11 cellular contexts compared by ENCODE assay signal in genomic region chr20:18679020-18679419, GRCh38.
DNase-seq lines count a peak whose midpoint lies in the region; ATAC-seq, FAIRE-seq and TF ChIP-seq lines count a peak whose summit lies in the region.
"Had no signal": no experiment of that assay in that cellular context is flagged by ENCODE, and none has a peak within 500 bp of the region (broad histone marks: within the 10 kb centered on the region; RNA-seq: fewer than 3 reads in every experiment).

No MANE protein-coding gene starts in this region.

- H3K27me3 Mint-ChIP-seq in GM23338 (ENCODE audit: insufficient read depth, low read depth, poor library complexity) = peaks cover 8% of the 10 kb centered on the region
- H3K27me3 Mint-ChIP-seq in WTC11 (ENCODE audit: low read depth) = no peaks in the 10 kb centered on the region

- no peak overlapping the region for H2AFZ ChIP-seq in GM23338
- H2AFZ ChIP-seq in GM12878 (ENCODE audit: control insufficient read depth, low read depth, low read length) = no peak overlapping the region

- peak; percentile 71 for DNase-seq in GM23338 (ENCODE audit: low spot score)
- peak; percentile 80 for DNase-seq in NCI-H1436 (lab: John Stamatoyannopoulos, UW)
- DNase-seq in GM12878 (ENCODE audit: low read depth, low spot score) = no peak
- no peak for DNase-seq in WTC11 (ENCODE audit: low spot score)
- no peak for DNase-seq in activated CD4-positive, CD25-positive, alpha-beta regulatory T cell treated with anti-CD3 and anti-CD28 coated beads, Interleukin-2, amount 50 U/mL, for 72 hours
- DNase-seq in occipital lobe (lab: John Stamatoyannopoulos, UW) = no peak
- DNase-seq: activated gamma-delta T cell had no signal

- no peak for TF ChIP-seq POLR2A in GM12878 (IDR thresholded peaks at IDR 0.05; ENCODE audit: low read depth, low read length)

- TF ChIP-seq EP300 in GM12878 (IDR thresholded peaks at IDR 0.05; ENCODE audit: borderline replicate concordance in 1 of 2, control insufficient read depth in 1 of 2, low read depth in 2 of 2, low read length in 2 of 2) = no peak

- H4K20me1 ChIP-seq in GM23338 (replicated peaks; ENCODE audit: insufficient read depth) (0 out of 2 replicates have a peak, but pooled peaks cover 3% of the 10 kb centered on the region), GM12878 (ENCODE audit: control insufficient read depth, insufficient read depth) (no peaks in the 10 kb centered on the region; the same call in 1 of the 2 replicates)

- POLR2A ChIA-PET in GM12878 (lab: Charles Lee) = no interaction called here
- POLR2A ChIA-PET in WTC11 (lab: Charles Lee) = no interaction called here

- ATAC-seq in GM23338 (no peak; the same call in 1 of the 3 replicates), GM12878 (peak; percentile 51), WTC11 (no peak), GM18517 (IDR thresholded peaks at IDR 0.05; ENCODE audit: unreplicated experiment) (no peak)

- H3K9me2 ChIP-seq in GM23338 (ENCODE audit: insufficient read depth) = 0 out of 2 replicates have a peak, but pooled peaks cover 5% of the 10 kb centered on the region

- no peaks in the 10 kb centered on the region for H3F3A ChIP-seq in GM23338 (replicated peaks; ENCODE audit: low read depth)

- H3K9ac ChIP-seq in GM12878 (ENCODE audit: control insufficient read depth, insufficient read depth, low read length) = no peak overlapping the region
- H3K9ac ChIP-seq: KMS-11 had no signal

- RAD21 ChIA-PET in GM12878 (lab: Charles Lee; ENCODE audit: unreplicated experiment) = interaction anchor here (1.2 kb wide), 1 partner anchor 115 kb away, joined by 3 read pairs; no protein-coding TSS in a partner anchor

- H3K36me3 Mint-ChIP-seq in GM23338 (ENCODE audit: low read depth) = no peaks in the 10 kb centered on the region
- no peaks in the 10 kb centered on the region for H3K36me3 Mint-ChIP-seq in WTC11

- WGBS in GM12878 (ENCODE audit: insufficient coverage, insufficient replicate concordance, low lambda C conversion rate, missing lambda C conversion rate) = 46% methylated on average over 5 of the region's 5 CpGs

- H3K4me3 Mint-ChIP-seq in GM23338 = no peak overlapping the region
- no peak overlapping the region for H3K4me3 Mint-ChIP-seq in WTC11
- H3K4me3 Mint-ChIP-seq: nephron had no signal

- H3K79me2 ChIP-seq in GM23338 (replicated peaks; ENCODE audit: insufficient read depth) = peaks cover 6% of the 10 kb centered on the region; the same call in 1 of the 2 replicates
- H3K79me2 ChIP-seq in GM12878 (ENCODE audit: control insufficient read depth, insufficient read depth, low read length) = no peaks in the 10 kb centered on the region

- H3K9me3 Mint-ChIP-seq in GM23338 = no peaks in the 10 kb centered on the region
- H3K9me3 Mint-ChIP-seq in WTC11 = no peaks in the 10 kb centered on the region
- H3K9me3 Mint-ChIP-seq: nephron had no signal

- CTCF ChIA-PET in GM12878 (lab: Yijun Ruan, JAX) = no interaction called here
- CTCF ChIA-PET in WTC11 (lab: Charles Lee) = no interaction called here

- TF ChIP-seq RAD21 in GM12878 (IDR thresholded peaks at IDR 0.05; ENCODE audit: insufficient read depth, low read depth, low read length) = no peak

- H3K4me1 Mint-ChIP-seq in GM23338 = peaks cover 27% of the 10 kb centered on the region
- peaks cover 46% of the 10 kb centered on the region for H3K4me1 Mint-ChIP-seq in WTC11

- H3K36me3 ChIP-seq in GM23338 (ENCODE audit: insufficient read depth) = no peaks in the 10 kb centered on the region
- H3K36me3 ChIP-seq in GM12878 (ENCODE audit: control insufficient read depth in 2 of 2, insufficient read depth in 2 of 2, low read length in 1 of 2) = no peaks in the 10 kb centered on the region
- H3K36me3 ChIP-seq in neutrophil = no peaks in the 10 kb centered on the region

- no peak overlapping the region for H3K27ac ChIP-seq in GM23338 (ENCODE audit: low read depth)
- H3K27ac ChIP-seq in GM12878 (ENCODE audit: control insufficient read depth, insufficient read depth) = no peak overlapping the region
- H3K27ac ChIP-seq in neutrophil = peak overlapping the region; percentile 83
- H3K27ac ChIP-seq: KMS-11 had no signal

- H3K27me3 ChIP-seq in GM23338 (ENCODE audit: insufficient read depth) (no peaks in the 10 kb centered on the region), GM12878 (replicated peaks in 1 of 2; ENCODE audit: control insufficient read depth in 2 of 2, insufficient read depth in 2 of 2, low read length in 1 of 2) (no peaks in the 10 kb centered on the region), neutrophil (no peaks in the 10 kb centered on the region)

- intact Hi-C loops in GM12878 (cut with micrococcal nuclease; ENCODE audit: unreplicated experiment) = no loop called here

- H3K4me2 ChIP-seq in GM23338 = peak overlapping the region; percentile 53; the same call in 1 of the 2 replicates
- no peak overlapping the region for H3K4me2 ChIP-seq in GM12878 (ENCODE audit: control insufficient read depth, insufficient read depth)
- H3K4me2 ChIP-seq: KMS-11 had no signal

- in situ Hi-C loops in GM12878 (cut with MboI) = no loop called here

- FAIRE-seq in GM12878 (lab: Jason Lieb, UNC) = no peak

- TF ChIP-seq CTCF in GM23338 (conservative IDR thresholded peaks at IDR 0.05; ENCODE audit: low read depth in 2 of 2) = no peak
- no peak for TF ChIP-seq CTCF in GM12878 (IDR thresholded peaks at IDR 0.05 in 2 of 3, conservative IDR thresholded peaks at IDR 0.05 in 1 of 3; ENCODE audit: control insufficient read depth in 2 of 3, extremely low read depth in 1 of 3, insufficient read depth in 1 of 3, low read depth in 3 of 3, low read length in 3 of 3)
- no peak for TF ChIP-seq CTCF in neutrophil (IDR thresholded peaks at IDR 0.05)
- TF ChIP-seq CTCF in WTC11 (IDR thresholded peaks at IDR 0.05) = no peak

- no TSS peak for BruUV-seq in GM12878 (replicated peaks; lab: Mats Ljungman, UMichigan)

- SMC1A ChIA-PET in GM12878 (lab: Charles Lee; ENCODE audit: uncharacterized antibody, unreplicated experiment) = interaction anchor here (1.2 kb wide), 1 partner anchor 19 kb away, joined by 3 read pairs; no protein-coding TSS in a partner anchor

- H3K4me3 ChIP-seq in GM23338 (no peak overlapping the region), GM12878 (no peak overlapping the region), neutrophil (ENCODE audit: low read depth in 1 of 2, low read length in 1 of 2) (peak overlapping the region in 1 of 2 experiments; percentile 23)

- H3K27ac Mint-ChIP-seq in GM23338 (peak overlapping the region; percentile 71; the same call in 1 of the 2 replicates), WTC11 (no peak overlapping the region)
- H3K27ac Mint-ChIP-seq: nephron had no signal

- H3K9me3 ChIP-seq in GM12878 (replicated peaks; ENCODE audit: control insufficient read depth, insufficient read depth, low read length) (no peaks in the 10 kb centered on the region), neutrophil (no peaks in the 10 kb centered on the region)

- H3K4me1 ChIP-seq in GM23338 (ENCODE audit: insufficient read depth) = peaks cover 28% of the 10 kb centered on the region
- H3K4me1 ChIP-seq in GM12878 (ENCODE audit: control insufficient read depth, insufficient read depth, low read length) = peaks cover 5% of the 10 kb centered on the region
- H3K4me1 ChIP-seq in neutrophil (ENCODE audit: control insufficient read depth in 1 of 2, insufficient read depth in 1 of 2, low read depth in 1 of 2, low read length in 1 of 2) = peaks cover 25% of the 10 kb centered on the region in 2 experiments

TF ChIP-seq in GM23338, 12 proteins besides CTCF, POLR2A, EP300 and RAD21 (continues in another document):
- no peak for TF ChIP-seq EZH2 (IDR thresholded peaks at IDR 0.05; ENCODE audit: low read depth, unreplicated experiment)

TF ChIP-seq in GM12878, 131 proteins besides CTCF, POLR2A, EP300 and RAD21 (continues in another document):
- no peak for TF ChIP-seq E4F1 (IDR thresholded peaks at IDR 0.05; ENCODE audit: borderline replicate concordance, partially characterized antibody)
- TF ChIP-seq BMI1 (IDR thresholded peaks at IDR 0.05; ENCODE audit: borderline replicate concordance) = peak; percentile 76
- no peak for TF ChIP-seq SUZ12 (IDR thresholded peaks at IDR 0.05; ENCODE audit: unreplicated experiment)

TF ChIP-seq in WTC11, 78 proteins besides CTCF, POLR2A, EP300 and RAD21:
- TF ChIP-seq HMGA2 (CRISPR knock-in tag; IDR thresholded peaks at IDR 0.05) (no peak), SOX15 (CRISPR knock-in tag; IDR thresholded peaks at IDR 0.05) (no peak), PRRX2 (CRISPR knock-in tag; IDR thresholded peaks at IDR 0.05) (no peak), OVOL2 (CRISPR knock-in tag; IDR thresholded peaks at IDR 0.05; ENCODE audit: borderline replicate concordance) (no peak)
- TF ChIP-seq, protein P1, sequence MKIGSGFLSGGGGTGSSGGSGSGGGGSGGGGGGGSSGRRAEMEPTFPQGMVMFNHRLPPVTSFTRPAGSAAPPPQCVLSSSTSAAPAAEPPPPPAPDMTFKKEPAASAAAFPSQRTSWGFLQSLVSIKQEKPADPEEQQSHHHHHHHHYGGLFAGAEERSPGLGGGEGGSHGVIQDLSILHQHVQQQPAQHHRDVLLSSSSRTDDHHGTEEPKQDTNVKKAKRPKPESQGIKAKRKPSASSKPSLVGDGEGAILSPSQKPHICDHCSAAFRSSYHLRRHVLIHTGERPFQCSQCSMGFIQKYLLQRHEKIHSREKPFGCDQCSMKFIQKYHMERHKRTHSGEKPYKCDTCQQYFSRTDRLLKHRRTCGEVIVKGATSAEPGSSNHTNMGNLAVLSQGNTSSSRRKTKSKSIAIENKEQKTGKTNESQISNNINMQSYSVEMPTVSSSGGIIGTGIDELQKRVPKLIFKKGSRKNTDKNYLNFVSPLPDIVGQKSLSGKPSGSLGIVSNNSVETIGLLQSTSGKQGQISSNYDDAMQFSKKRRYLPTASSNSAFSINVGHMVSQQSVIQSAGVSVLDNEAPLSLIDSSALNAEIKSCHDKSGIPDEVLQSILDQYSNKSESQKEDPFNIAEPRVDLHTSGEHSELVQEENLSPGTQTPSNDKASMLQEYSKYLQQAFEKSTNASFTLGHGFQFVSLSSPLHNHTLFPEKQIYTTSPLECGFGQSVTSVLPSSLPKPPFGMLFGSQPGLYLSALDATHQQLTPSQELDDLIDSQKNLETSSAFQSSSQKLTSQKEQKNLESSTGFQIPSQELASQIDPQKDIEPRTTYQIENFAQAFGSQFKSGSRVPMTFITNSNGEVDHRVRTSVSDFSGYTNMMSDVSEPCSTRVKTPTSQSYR (CRISPR knock-in tag; IDR thresholded peaks at IDR 0.05) = no peak
- TF ChIP-seq, protein P2, sequence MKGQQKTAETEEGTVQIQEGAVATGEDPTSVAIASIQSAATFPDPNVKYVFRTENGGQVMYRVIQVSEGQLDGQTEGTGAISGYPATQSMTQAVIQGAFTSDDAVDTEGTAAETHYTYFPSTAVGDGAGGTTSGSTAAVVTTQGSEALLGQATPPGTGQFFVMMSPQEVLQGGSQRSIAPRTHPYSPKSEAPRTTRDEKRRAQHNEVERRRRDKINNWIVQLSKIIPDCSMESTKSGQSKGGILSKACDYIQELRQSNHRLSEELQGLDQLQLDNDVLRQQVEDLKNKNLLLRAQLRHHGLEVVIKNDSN (CRISPR knock-in tag; IDR thresholded peaks at IDR 0.05) = no peak

Comparison
In these comparisons a context has a peak if more than half of its experiments do, and no peak if none do; other contexts are left out.
1. DNase-seq: peak in GM23338 (single experiment) and NCI-H1436 (single experiment); none in GM12878 (single experiment), WTC11 (single experiment), activated CD4-positive, CD25-positive, alpha-beta regulatory T cell treated with anti-CD3 and anti-CD28 coated beads, Interleukin-2, amount 50 U/mL, for 72 hours (single experiment) and occipital lobe (single experiment).